In the genomic region with DNA sequence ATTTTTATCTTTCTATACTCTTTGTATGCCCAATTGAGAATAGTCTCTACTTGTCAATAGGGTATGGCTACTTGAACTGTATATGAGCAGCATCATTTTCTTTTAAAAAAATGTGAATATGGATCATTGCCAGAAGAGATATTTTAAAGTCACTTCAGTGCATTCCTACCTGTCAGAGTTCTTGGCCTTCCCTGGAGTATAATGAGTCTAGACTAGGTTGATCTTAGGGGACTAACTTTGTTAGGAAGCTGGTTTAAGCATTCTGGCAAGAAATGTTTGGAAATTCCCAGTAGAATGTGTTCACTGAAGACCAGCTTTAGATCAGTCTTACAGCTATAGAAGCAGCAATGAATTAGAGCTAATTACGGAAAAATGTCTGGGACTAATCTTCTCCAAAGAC, we compare ENCODE assay signal across 18 cellular contexts.
DNase-seq lines count a peak whose midpoint lies in the region; ATAC-seq and TF ChIP-seq lines count a peak whose summit lies in the region.
"Had no signal": no experiment of that assay in that cellular context is flagged by ENCODE, and none has a peak within 500 bp of the region (broad histone marks: within the 10 kb centered on the region; RNA-seq: fewer than 3 reads in every experiment).

No MANE protein-coding gene starts in this region.

- H3K4me1 ChIP-seq in mucosa of descending colon (ENCODE audit: low read depth): no peaks in the 10 kb centered on the region
- H3K4me1 ChIP-seq: A549, Caco-2 had no signal

- peaks cover 4% of the 10 kb centered on the region for H3K9me3 Mint-ChIP-seq in mesothelial cell of epicardium

- ATAC-seq in SK-N-SH treated with all-trans-retinoic acid at 6 μM for 48 hours (peak; percentile 56; the same call in 2 of the 3 replicates), GM18502 (IDR thresholded peaks at IDR 0.05; ENCODE audit: poor library complexity, unreplicated experiment) (no peak), mucosa of descending colon (no peak)
- ATAC-seq: A549; CD8-positive, alpha-beta T cell had no signal

- intact Hi-C loops in mucosa of descending colon (cut with DNase I, micrococcal nuclease): no loop called here

- H3K4me1 Mint-ChIP-seq in mesothelial cell of epicardium: peaks cover 8% of the 10 kb centered on the region
- H3K4me1 Mint-ChIP-seq: B cell had no signal

- peaks cover 19% of the 10 kb centered on the region for H3K36me3 Mint-ChIP-seq in mesothelial cell of epicardium
- H3K36me3 Mint-ChIP-seq: CD8-positive, alpha-beta T cell had no signal

- peak overlapping the region; percentile 71 for H3K27ac Mint-ChIP-seq in mesothelial cell of epicardium
- H3K27ac Mint-ChIP-seq: B cell; CD4-positive, alpha-beta T cell; CD8-positive, alpha-beta T cell had no signal

- H3K4me3 Mint-ChIP-seq in mesothelial cell of epicardium: no peak overlapping the region
- H3K4me3 Mint-ChIP-seq: B cell; CD4-positive, alpha-beta T cell; CD8-positive, alpha-beta T cell had no signal

- TF ChIP-seq CTCF in mesothelial cell of epicardium (IDR thresholded peaks at IDR 0.05; ENCODE audit: unreplicated experiment) (no peak), mucosa of descending colon (IDR thresholded peaks at IDR 0.05) (no peak)

- H3K4me3 ChIP-seq in SK-N-MC (no peak overlapping the region), mucosa of descending colon (no peak overlapping the region)
- H3K4me3 ChIP-seq: A549; BLaER1 treated with 17β-estradiol and CSF1 and Interleukin-3, amounts not matched to agents 10 nM and 100 nM had no signal

- no peaks in the 10 kb centered on the region for H3K9me3 ChIP-seq in SK-N-MC (ENCODE audit: low read depth, low read length)
- no peaks in the 10 kb centered on the region for H3K9me3 ChIP-seq in mucosa of descending colon
- H3K9me3 ChIP-seq: A549, Caco-2 had no signal

- DNase-seq in SK-N-MC (ENCODE audit: low read depth, low spot score) (no peak), mesothelial cell of epicardium (ENCODE audit: low spot score in 2 of 2, unreplicated experiment in 2 of 2) (no peak), superior temporal gyrus (ENCODE audit: extremely low spot score) (no peak), mucosa of descending colon (no peak)
- DNase-seq: AML-193; Caco-2; Calu3; CD4-positive, alpha-beta T cell; CD8-positive, alpha-beta T cell; DMS79 treated with DMSO at 0.1 percent for 48 hours; GF-D8 had no signal

- no peaks in the 10 kb centered on the region for H3K27me3 Mint-ChIP-seq in mesothelial cell of epicardium (ENCODE audit: low read depth)
- H3K27me3 Mint-ChIP-seq: B cell; CD4-positive, alpha-beta T cell had no signal

- H3K36me3 ChIP-seq in SK-N-MC (ENCODE audit: insufficient read depth, low read length) (peaks cover 61% of the 10 kb centered on the region), mucosa of descending colon (ENCODE audit: low read depth) (no peaks in the 10 kb centered on the region)
- H3K36me3 ChIP-seq: BLaER1 treated with 17β-estradiol and CSF1 and Interleukin-3, amounts not matched to agents 10 nM and 100 nM had no signal

- no peak overlapping the region for H3K9ac ChIP-seq in SK-N-MC (ENCODE audit: insufficient read length)
- H3K9ac ChIP-seq: BLaER1 treated with 17β-estradiol and CSF1 and Interleukin-3, amounts not matched to agents 10 nM and 100 nM had no signal

- peak overlapping the region; percentile 52; the same call in 1 of the 2 replicates for H3K27ac ChIP-seq in SK-N-MC
- H3K27ac ChIP-seq: 22Rv1; A549; BLaER1 treated with 17β-estradiol and CSF1 and Interleukin-3, amounts not matched to agents 10 nM and 100 nM; C4-2B had no signal

TF ChIP-seq in SK-N-SH treated with all-trans-retinoic acid at 6 μM for 48 hours, 23 proteins besides CTCF, POLR2A, EP300 and RAD21:
- TF ChIP-seq CSDC2 (CRISPR knock-in tag; IDR thresholded peaks at IDR 0.05) (no peak), ISL1 (CRISPR knock-in tag; IDR thresholded peaks at IDR 0.05) (peak; percentile 75), PPARA (CRISPR knock-in tag; IDR thresholded peaks at IDR 0.05; ENCODE audit: borderline replicate concordance) (no peak)
